Comparison of ENCODE assay signal across 1 cellular context in genomic region chr10:133452453-133452852, GRCh38.
TF ChIP-seq lines count a peak whose summit lies in the region.

No MANE protein-coding gene starts in this region.

TF ChIP-seq in K562, 482 proteins besides CTCF, POLR2A, EP300 and RAD21:
- TF ChIP-seq RBM15 (IDR thresholded peaks at IDR 0.05; ENCODE audit: insufficient read depth, low read length) (no peak), RBM39 (optimal IDR thresholded peaks at IDR 0.05; ENCODE audit: low read depth, low read length) (no peak), ASH1L (IDR thresholded peaks at IDR 0.05; ENCODE audit: borderline replicate concordance, low read depth, partially characterized antibody) (no peak), CREB5 (CRISPR knock-in tag; IDR thresholded peaks at IDR 0.05) (no peak), ZC3H11A (IDR thresholded peaks at IDR 0.05; ENCODE audit: low read depth, low read length) (no peak), DEAF1 (CRISPR knock-in tag; IDR thresholded peaks at IDR 0.05) (no peak), ATF7 (IDR thresholded peaks at IDR 0.05) (peak; percentile 20; the same call in 1 of the 2 replicates), PRDM10 (IDR thresholded peaks at IDR 0.05; ENCODE audit: partially characterized antibody) (peak; percentile 93), NELFE (IDR thresholded peaks at IDR 0.05; ENCODE audit: insufficient read depth, insufficient read length) (no peak), LARP7 (IDR thresholded peaks at IDR 0.05) (no peak), HDAC6 (IDR thresholded peaks at IDR 0.05; ENCODE audit: low read depth, low read length) (no peak), FOXP4 (CRISPR knock-in tag; IDR thresholded peaks at IDR 0.05; ENCODE audit: borderline replicate concordance) (no peak), SIX5 (IDR thresholded peaks at IDR 0.05; ENCODE audit: borderline replicate concordance in 1 of 2, insufficient read depth in 1 of 2, low read depth in 1 of 2, low read length in 2 of 2) (no peak)
- TF ChIP-seq, protein P1, sequence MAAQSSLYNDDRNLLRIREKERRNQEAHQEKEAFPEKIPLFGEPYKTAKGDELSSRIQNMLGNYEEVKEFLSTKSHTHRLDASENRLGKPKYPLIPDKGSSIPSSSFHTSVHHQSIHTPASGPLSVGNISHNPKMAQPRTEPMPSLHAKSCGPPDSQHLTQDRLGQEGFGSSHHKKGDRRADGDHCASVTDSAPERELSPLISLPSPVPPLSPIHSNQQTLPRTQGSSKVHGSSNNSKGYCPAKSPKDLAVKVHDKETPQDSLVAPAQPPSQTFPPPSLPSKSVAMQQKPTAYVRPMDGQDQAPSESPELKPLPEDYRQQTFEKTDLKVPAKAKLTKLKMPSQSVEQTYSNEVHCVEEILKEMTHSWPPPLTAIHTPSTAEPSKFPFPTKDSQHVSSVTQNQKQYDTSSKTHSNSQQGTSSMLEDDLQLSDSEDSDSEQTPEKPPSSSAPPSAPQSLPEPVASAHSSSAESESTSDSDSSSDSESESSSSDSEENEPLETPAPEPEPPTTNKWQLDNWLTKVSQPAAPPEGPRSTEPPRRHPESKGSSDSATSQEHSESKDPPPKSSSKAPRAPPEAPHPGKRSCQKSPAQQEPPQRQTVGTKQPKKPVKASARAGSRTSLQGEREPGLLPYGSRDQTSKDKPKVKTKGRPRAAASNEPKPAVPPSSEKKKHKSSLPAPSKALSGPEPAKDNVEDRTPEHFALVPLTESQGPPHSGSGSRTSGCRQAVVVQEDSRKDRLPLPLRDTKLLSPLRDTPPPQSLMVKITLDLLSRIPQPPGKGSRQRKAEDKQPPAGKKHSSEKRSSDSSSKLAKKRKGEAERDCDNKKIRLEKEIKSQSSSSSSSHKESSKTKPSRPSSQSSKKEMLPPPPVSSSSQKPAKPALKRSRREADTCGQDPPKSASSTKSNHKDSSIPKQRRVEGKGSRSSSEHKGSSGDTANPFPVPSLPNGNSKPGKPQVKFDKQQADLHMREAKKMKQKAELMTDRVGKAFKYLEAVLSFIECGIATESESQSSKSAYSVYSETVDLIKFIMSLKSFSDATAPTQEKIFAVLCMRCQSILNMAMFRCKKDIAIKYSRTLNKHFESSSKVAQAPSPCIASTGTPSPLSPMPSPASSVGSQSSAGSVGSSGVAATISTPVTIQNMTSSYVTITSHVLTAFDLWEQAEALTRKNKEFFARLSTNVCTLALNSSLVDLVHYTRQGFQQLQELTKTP (IDR thresholded peaks at IDR 0.05; ENCODE audit: low read depth in 1 of 2, partially characterized antibody in 2 of 2), result no peak
